ENCODE assay signal across 1 cellular context in genomic region chr15:67154249-67154648, GRCh38.
TF ChIP-seq lines count a peak whose summit lies in the region.

No MANE protein-coding gene starts in this region.

TF ChIP-seq in HepG2, 621 proteins besides CTCF, POLR2A, EP300 and RAD21:
- TF ChIP-seq NFYB (CRISPR knock-in tag; IDR thresholded peaks at IDR 0.05) (no peak), MYPOP (CRISPR knock-in tag; IDR thresholded peaks at IDR 0.05) (no peak), MLLT10 (CRISPR knock-in tag; IDR thresholded peaks at IDR 0.05) (no peak), ZNF441 (CRISPR knock-in tag; IDR thresholded peaks at IDR 0.05; ENCODE audit: borderline replicate concordance) (no peak), ZSCAN5A (CRISPR knock-in tag; IDR thresholded peaks at IDR 0.05; ENCODE audit: borderline replicate concordance) (no peak), ADNP (CRISPR knock-in tag; IDR thresholded peaks at IDR 0.05) (no peak), CSRNP2 (CRISPR knock-in tag; conservative IDR thresholded peaks at IDR 0.05; ENCODE audit: low read depth) (no peak), ZNF180 (CRISPR knock-in tag; IDR thresholded peaks at IDR 0.05; ENCODE audit: borderline replicate concordance, low read depth) (no peak)
